ENCODE assay signal across 20 cellular contexts in genomic region chr20:37539956-37540455, GRCh38. TPM values are rescaled to one million over a fixed set of nuclear protein-coding genes. Genes with fewer than 3 reads are reported as not detected.
"Had no signal": no experiment of that assay in that cellular context is flagged by ENCODE, and none has a peak within 500 bp of the region (broad histone marks: within the 10 kb centered on the region; RNA-seq: fewer than 3 reads in every experiment).

No MANE protein-coding gene starts in this region.

- H3K9me3 ChIP-seq: esophagus muscularis mucosa, left ventricle myocardium inferior, transverse colon had no signal

- H3K9me3 Mint-ChIP-seq: activated CD4-positive, alpha-beta memory T cell treated with anti-CD3 and anti-CD28 coated beads, Interleukin-2, amount 10 ng/mL, durations not matched to agents 7 days and 5 days; activated naive CD4-positive, alpha-beta T cell treated with anti-CD3 and anti-CD28 coated beads, Interleukin-2, amount 50 U/mL, for 72 hours; activated T-cell treated with anti-CD3 and anti-CD28 coated beads, Interleukin-2, amount 50 U/mL, for 4 hours; natural killer cell; T-helper 2 cell treated with Interferon-gamma antibody and Interleukin-4, amounts not matched to agents 5 μg/mL and 100 μg/mL, for 36 hours had no signal

- H3K27ac Mint-ChIP-seq: activated CD4-positive, alpha-beta memory T cell treated with anti-CD3 and anti-CD28 coated beads, Interleukin-2, amount 10 ng/mL, durations not matched to agents 7 days and 5 days; natural killer cell; T-helper 2 cell treated with Interferon-gamma antibody and Interleukin-4, amounts not matched to agents 5 μg/mL and 100 μg/mL, for 36 hours had no signal

- H3K4me3 Mint-ChIP-seq: activated CD4-positive, alpha-beta memory T cell treated with anti-CD3 and anti-CD28 coated beads, Interleukin-2, amount 10 ng/mL, durations not matched to agents 7 days and 5 days; activated T-cell treated with anti-CD3 and anti-CD28 coated beads, Interleukin-2, amount 50 U/mL, for 4 hours; natural killer cell; T-helper 2 cell treated with Interferon-gamma antibody and Interleukin-4, amounts not matched to agents 5 μg/mL and 100 μg/mL, for 36 hours had no signal

- H3K36me3 ChIP-seq: esophagus muscularis mucosa, left ventricle myocardium inferior, transverse colon, WERI-Rb-1 had no signal

- H3K36me3 Mint-ChIP-seq: activated naive CD4-positive, alpha-beta T cell treated with anti-CD3 and anti-CD28 coated beads, Interleukin-2, amount 50 U/mL, for 72 hours; natural killer cell had no signal

- DNase-seq: activated CD4-positive, alpha-beta memory T cell treated with anti-CD3 and anti-CD28 coated beads, Interleukin-2, amount 10 ng/mL, durations not matched to agents 7 days and 5 days; activated CD4-positive, alpha-beta T cell treated with anti-CD3 and anti-CD28 coated beads for 4 hours; activated gamma-delta T cell; activated T-cell treated with anti-CD3 and anti-CD28 coated beads, Interleukin-2, amount 50 U/mL, for 4 hours; caudate nucleus; effector CD4-positive, alpha-beta T cell; hippocampal formation; kidney; left ventricle myocardium inferior; natural killer cell; posterior cingulate gyrus; stimulated activated CD4-positive, alpha-beta T cell treated with anti-CD3 and anti-CD28 coated beads, Interleukin-4, amount 100 ng/mL, for 24 hours; stimulated activated naive CD4-positive, alpha-beta T cell; transverse colon; WERI-Rb-1 had no signal

- H3K4me3 ChIP-seq: esophagus muscularis mucosa, left ventricle myocardium inferior, skin epidermis, transverse colon had no signal

- ATAC-seq: activated naive CD4-positive, alpha-beta T cell treated with anti-CD3 and anti-CD28 coated beads, Interleukin-2, amount 50 U/mL, for 72 hours; activated T-cell treated with anti-CD3 and anti-CD28 coated beads, Interleukin-2, amount 50 U/mL, for 4 hours; natural killer cell had no signal

- H3K4me1 Mint-ChIP-seq: activated CD4-positive, alpha-beta memory T cell treated with anti-CD3 and anti-CD28 coated beads, Interleukin-2, amount 10 ng/mL, durations not matched to agents 7 days and 5 days; natural killer cell had no signal

- FAIRE-seq: colon, kidney had no signal

- H3K27ac ChIP-seq: esophagus muscularis mucosa, left ventricle myocardium inferior, skin epidermis, WERI-Rb-1 had no signal

- H3K27me3 ChIP-seq: esophagus muscularis mucosa, transverse colon had no signal

- H3K4me1 ChIP-seq: esophagus muscularis mucosa, left ventricle myocardium inferior had no signal

RNA-seq across cellular contexts. Expression of gene NNAT, which starts 19.0 kb away (rescaled TPM):
- total RNA-seq: activated CD4-positive, alpha-beta memory T cell treated with anti-CD3 and anti-CD28 coated beads, Interleukin-2, amount 10 ng/mL, durations not matched to agents 7 days and 5 days; natural killer cell had no signal
